Comparison of ENCODE assay signal across 1 cellular context in the genomic region with DNA sequence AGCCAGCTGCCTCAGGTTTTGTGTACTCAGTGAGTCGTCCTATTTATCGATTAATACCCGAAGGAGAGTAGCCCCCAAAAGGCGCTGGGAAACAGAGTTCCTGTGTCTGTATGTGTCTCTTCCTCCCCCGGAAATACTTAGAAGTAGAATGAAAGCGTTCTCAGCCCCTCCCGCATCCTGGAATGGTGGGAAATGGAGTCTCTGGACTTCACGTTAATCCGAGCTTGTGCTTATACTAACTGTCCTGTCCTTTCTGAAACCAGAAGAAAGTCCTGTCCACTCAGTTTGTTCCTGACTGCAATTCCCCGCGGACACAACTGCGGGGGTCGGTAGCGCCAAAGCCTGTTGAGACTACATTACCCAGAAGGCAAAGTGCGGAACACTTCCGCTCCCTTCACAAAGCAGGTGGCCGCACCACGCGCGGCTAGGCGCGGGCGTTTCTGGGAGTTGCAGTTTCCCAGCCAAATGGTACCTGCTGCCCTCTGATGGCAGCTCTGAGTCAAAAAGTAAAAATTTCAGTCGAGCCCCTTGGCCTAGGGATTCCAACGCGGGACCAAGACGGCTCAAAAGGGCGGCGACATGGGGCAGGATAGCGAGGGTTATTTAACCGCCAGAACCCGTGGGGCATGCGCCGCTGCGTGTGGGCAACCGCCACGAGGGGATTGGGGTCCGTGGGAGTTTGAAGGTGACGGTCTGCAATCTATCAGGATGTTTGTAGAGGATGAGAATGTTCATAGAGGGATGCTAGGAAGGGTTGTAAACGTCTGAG.
TF ChIP-seq lines count a peak whose summit lies in the region.

No MANE protein-coding gene starts in this region.

TF ChIP-seq in HepG2, 621 proteins besides CTCF, POLR2A, EP300 and RAD21 (continued from another document and continues in another):
- TF ChIP-seq ZNF275 (CRISPR knock-in tag; IDR thresholded peaks at IDR 0.05; ENCODE audit: borderline replicate concordance) (0 out of 2 replicates have a peak, but pooled peaks have one; percentile 62), BORCS8-MEF2B (CRISPR knock-in tag; IDR thresholded peaks at IDR 0.05) (no peak), ZBTB4 (CRISPR knock-in tag; IDR thresholded peaks at IDR 0.05; ENCODE audit: borderline replicate concordance) (0 out of 2 replicates have a peak, but pooled peaks have one; percentile 61), ZBTB8A (CRISPR knock-in tag; IDR thresholded peaks at IDR 0.05; ENCODE audit: borderline replicate concordance, low read depth) (no peak), ZNF674 (CRISPR knock-in tag; IDR thresholded peaks at IDR 0.05; ENCODE audit: low read depth) (no peak), ZNF788 (CRISPR knock-in tag; IDR thresholded peaks at IDR 0.05; ENCODE audit: borderline replicate concordance) (peak; percentile 18; the same call in 1 of the 2 replicates), ZNF614 (CRISPR knock-in tag; IDR thresholded peaks at IDR 0.05; ENCODE audit: borderline replicate concordance) (no peak), HMG20B (CRISPR knock-in tag; conservative IDR thresholded peaks at IDR 0.05) (no peak), REST (IDR thresholded peaks at IDR 0.05; ENCODE audit: borderline replicate concordance in 1 of 2, low read depth in 1 of 2, low read length in 2 of 2) (no peak), ZNF225 (CRISPR knock-in tag; IDR thresholded peaks at IDR 0.05) (peak; percentile 54; the same call in 1 of the 2 replicates), ZNF7 (CRISPR knock-in tag; IDR thresholded peaks at IDR 0.05) (no peak), ELF4 (CRISPR knock-in tag; IDR thresholded peaks at IDR 0.05; ENCODE audit: borderline replicate concordance) (peak; percentile 98), FLYWCH1 (CRISPR knock-in tag; IDR thresholded peaks at IDR 0.05) (no peak), ATRX (CRISPR knock-in tag; IDR thresholded peaks at IDR 0.05; ENCODE audit: borderline replicate concordance) (no peak), SIN3B (IDR thresholded peaks at IDR 0.05; ENCODE audit: low read length) (peak; percentile 39; the same call in 1 of the 2 replicates), GATA4 (IDR thresholded peaks at IDR 0.05; ENCODE audit: borderline replicate concordance, low read depth) (no peak), ZNF746 (CRISPR knock-in tag; IDR thresholded peaks at IDR 0.05) (no peak), ZNF777 (CRISPR knock-in tag; IDR thresholded peaks at IDR 0.05) (no peak), ZNF749 (CRISPR knock-in tag; IDR thresholded peaks at IDR 0.05; ENCODE audit: borderline replicate concordance) (no peak), IRF2 (CRISPR knock-in tag; IDR thresholded peaks at IDR 0.05) (peak; percentile 90; the same call in 1 of the 2 replicates), IKZF4 (CRISPR knock-in tag; IDR thresholded peaks at IDR 0.05; ENCODE audit: borderline replicate concordance, low read depth, not compliant biosample characterization) (no peak), NFYC (CRISPR knock-in tag; IDR thresholded peaks at IDR 0.05) (peak; percentile 51), ZNF335 (CRISPR knock-in tag; IDR thresholded peaks at IDR 0.05) (0 out of 2 replicates have a peak, but pooled peaks have one; percentile 25), ZNF790 (CRISPR knock-in tag; IDR thresholded peaks at IDR 0.05; ENCODE audit: borderline replicate concordance) (no peak), ZMAT5 (CRISPR knock-in tag; IDR thresholded peaks at IDR 0.05; ENCODE audit: borderline replicate concordance, low read depth) (no peak), CHD2 (IDR thresholded peaks at IDR 0.05; ENCODE audit: low read depth, low read length) (peak; percentile 81), ATF7 (IDR thresholded peaks at IDR 0.05) (no peak), ATF7 (CRISPR knock-in tag; IDR thresholded peaks at IDR 0.05) (no peak), DMAP1 (CRISPR knock-in tag; IDR thresholded peaks at IDR 0.05) (no peak; the same call in 1 of the 2 replicates), EEA1 (CRISPR knock-in tag; IDR thresholded peaks at IDR 0.05; ENCODE audit: borderline replicate concordance) (no peak), ZNF34 (CRISPR knock-in tag; IDR thresholded peaks at IDR 0.05; ENCODE audit: borderline replicate concordance) (no peak), CAMTA2 (CRISPR knock-in tag; IDR thresholded peaks at IDR 0.05; ENCODE audit: borderline replicate concordance) (no peak), ZNF597 (CRISPR knock-in tag; IDR thresholded peaks at IDR 0.05) (0 out of 2 replicates have a peak, but pooled peaks have one; percentile 80), ZFYVE20 (CRISPR knock-in tag; IDR thresholded peaks at IDR 0.05; ENCODE audit: borderline replicate concordance, low read depth) (no peak), IKZF1 (IDR thresholded peaks at IDR 0.05) (no peak), SNRNP70 (IDR thresholded peaks at IDR 0.05; ENCODE audit: low read depth, low read length) (no peak), SRY (CRISPR knock-in tag; IDR thresholded peaks at IDR 0.05) (no peak), KDM5A (IDR thresholded peaks at IDR 0.05; ENCODE audit: borderline replicate concordance, low read length) (no peak), ZNF331 (CRISPR knock-in tag; IDR thresholded peaks at IDR 0.05) (no peak), NFKB2 (CRISPR knock-in tag; IDR thresholded peaks at IDR 0.05; ENCODE audit: borderline replicate concordance) (peak; percentile 63; the same call in 1 of the 2 replicates), AFF4 (CRISPR knock-in tag; IDR thresholded peaks at IDR 0.05) (no peak)
- TF ChIP-seq, protein P1, sequence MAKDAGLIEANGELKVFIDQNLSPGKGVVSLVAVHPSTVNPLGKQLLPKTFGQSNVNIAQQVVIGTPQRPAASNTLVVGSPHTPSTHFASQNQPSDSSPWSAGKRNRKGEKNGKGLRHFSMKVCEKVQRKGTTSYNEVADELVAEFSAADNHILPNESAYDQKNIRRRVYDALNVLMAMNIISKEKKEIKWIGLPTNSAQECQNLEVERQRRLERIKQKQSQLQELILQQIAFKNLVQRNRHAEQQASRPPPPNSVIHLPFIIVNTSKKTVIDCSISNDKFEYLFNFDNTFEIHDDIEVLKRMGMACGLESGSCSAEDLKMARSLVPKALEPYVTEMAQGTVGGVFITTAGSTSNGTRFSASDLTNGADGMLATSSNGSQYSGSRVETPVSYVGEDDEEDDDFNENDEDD (CRISPR knock-in tag; IDR thresholded peaks at IDR 0.05; ENCODE audit: borderline replicate concordance): peak; percentile 58; the same call in 1 of the 2 replicates
- TF ChIP-seq, protein P2, sequence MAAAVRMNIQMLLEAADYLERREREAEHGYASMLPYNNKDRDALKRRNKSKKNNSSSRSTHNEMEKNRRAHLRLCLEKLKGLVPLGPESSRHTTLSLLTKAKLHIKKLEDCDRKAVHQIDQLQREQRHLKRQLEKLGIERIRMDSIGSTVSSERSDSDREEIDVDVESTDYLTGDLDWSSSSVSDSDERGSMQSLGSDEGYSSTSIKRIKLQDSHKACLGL (CRISPR knock-in tag; IDR thresholded peaks at IDR 0.05): no peak
